In the genomic region with DNA sequence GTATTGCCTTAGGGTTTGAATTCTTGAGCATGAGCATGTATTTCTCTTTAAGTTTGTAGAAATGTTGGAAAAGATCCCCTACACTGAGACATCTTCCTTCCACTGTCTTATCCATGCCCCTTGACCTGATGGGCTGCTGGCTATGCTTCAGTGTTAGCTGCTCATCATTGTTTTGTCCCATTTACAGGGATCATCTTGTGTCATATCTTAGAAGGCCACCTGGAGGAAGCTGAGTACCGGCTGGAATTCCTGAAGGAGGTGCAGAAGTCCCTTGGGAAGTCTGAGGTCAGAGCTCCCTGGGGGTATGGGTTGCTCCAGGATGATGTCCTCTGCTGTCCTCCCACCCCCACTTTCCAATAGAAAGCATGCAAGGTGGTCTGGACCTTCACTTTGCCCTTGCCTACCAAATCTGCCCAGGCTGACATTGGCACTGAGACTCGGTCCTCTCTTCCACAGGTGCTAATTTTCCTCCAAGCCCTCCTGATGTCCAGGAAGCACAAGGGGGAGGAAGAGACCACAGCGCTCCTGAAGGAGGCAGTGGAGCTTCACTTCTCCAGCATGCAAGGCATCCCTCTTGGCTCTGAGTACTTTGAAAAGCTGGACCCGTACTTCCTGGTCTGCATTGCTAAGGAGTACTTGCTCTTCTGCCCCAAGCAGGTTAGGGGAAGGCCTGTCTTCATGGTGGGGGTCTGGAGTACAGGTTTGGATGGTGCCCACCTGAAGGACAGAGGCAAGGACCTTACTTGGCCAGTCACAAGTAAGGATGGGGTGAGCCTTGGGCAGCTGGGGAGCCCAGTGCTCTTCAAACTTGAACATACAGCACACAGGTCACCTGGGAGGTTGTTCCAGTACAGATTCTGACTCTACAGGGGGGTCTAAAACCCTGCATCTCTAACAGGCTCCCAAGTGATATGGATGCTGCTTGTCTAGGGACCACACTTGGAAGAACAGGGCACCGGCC, we compare ENCODE assay signal across 10 cellular contexts. TPM values are rescaled to one million over a fixed set of nuclear protein-coding genes. Genes with fewer than 3 reads are reported as not detected.
DNase-seq lines count a peak whose midpoint lies in the region; ATAC-seq, FAIRE-seq and TF ChIP-seq lines count a peak whose summit lies in the region.
"Had no signal": no experiment of that assay in that cellular context is flagged by ENCODE, and none has a peak within 500 bp of the region (broad histone marks: within the 10 kb centered on the region; RNA-seq: fewer than 3 reads in every experiment).

No MANE protein-coding gene starts in this region.

- peaks cover 25% of the 10 kb centered on the region for H3K4me1 Mint-ChIP-seq in CD14-positive monocyte

- ATAC-seq in pancreas = peak; percentile 75 to 83 (median 82)
- no peak for ATAC-seq in HG03039 (IDR thresholded peaks at IDR 0.05; ENCODE audit: unreplicated experiment)

- 0 out of 22 replicates have a peak, but pooled peaks cover 0 to 11% (median 0%) of the 10 kb centered on the region in 11 experiments for H3K36me3 ChIP-seq in BLaER1 treated with 17β-estradiol and CSF1 and Interleukin-3, amounts not matched to agents 10 nM and 100 nM
- no peaks in the 10 kb centered on the region for H3K36me3 ChIP-seq in OCI-LY3 (replicated peaks; ENCODE audit: low read depth, low read length)
- no peaks in the 10 kb centered on the region for H3K36me3 ChIP-seq in pancreas

- H3K4me2 ChIP-seq in BLaER1 treated with 17β-estradiol and CSF1 and Interleukin-3, amounts not matched to agents 10 nM and 100 nM = peak overlapping the region in 9 of 11 experiments; percentile 80 to 98 (median 94); a peak in 16 of 22 replicates
- no peak overlapping the region for H3K4me2 ChIP-seq in OCI-LY3 (ENCODE audit: low read length)

- DNase-seq in fibroblast of mammary gland (ENCODE audit: low read depth) (peak; percentile 41), pancreas (peak in 4 of 6 donors; percentile 36 to 62 (median 52)), medulla oblongata (ENCODE audit: extremely low spot score) (no peak), CD14-positive monocyte (ENCODE audit: low spot score) (no peak), GOT3 (lab: John Stamatoyannopoulos, UW) (no peak)
- DNase-seq: activated T-cell treated with anti-CD3 and anti-CD28 coated beads for 4 hours, head of caudate nucleus had no signal

- peaks cover under 1 to 3% of the 10 kb centered on the region in 2 donors for H3K36me3 Mint-ChIP-seq in CD14-positive monocyte

- FAIRE-seq in pancreas (lab: Jason Lieb, UNC) = no peak

- intact Hi-C loops in pancreas (cut with DNase I) (loop anchor here (5.0 to 10.0 kb wide), 2 partner anchors 160 to 162 kb away; a partner anchor contains a TSS), CD14-positive monocyte (cut with micrococcal nuclease) (no loop called here)

- H3K4me1 ChIP-seq in BLaER1 treated with 17β-estradiol and CSF1 and Interleukin-3, amounts not matched to agents 10 nM and 100 nM = peaks cover 38 to 78% (median 67%) of the 10 kb centered on the region in 10 experiments
- H3K4me1 ChIP-seq in OCI-LY3 (ENCODE audit: low read length) (peaks cover 31% of the 10 kb centered on the region), pancreas (peaks cover 4 to 13% (median 5%) of the 10 kb centered on the region in 3 donors)

- no peak overlapping the region for H3K27ac Mint-ChIP-seq in CD14-positive monocyte

- H3K79me2 ChIP-seq in OCI-LY3 (ENCODE audit: low read length) = no peaks in the 10 kb centered on the region

- H3K4me3 ChIP-seq in BLaER1 treated with 17β-estradiol and CSF1 and Interleukin-3, amounts not matched to agents 10 nM and 100 nM = no peak overlapping the region
- H3K4me3 ChIP-seq in OCI-LY3 (ENCODE audit: low read length) (no peak overlapping the region), fibroblast of mammary gland (ENCODE audit: control insufficient read depth, low read depth, low read length) (no peak overlapping the region), pancreas (no peak overlapping the region)

- H3K9me3 Mint-ChIP-seq in CD14-positive monocyte = no peaks in the 10 kb centered on the region

- H3K9ac ChIP-seq in BLaER1 treated with 17β-estradiol and CSF1 and Interleukin-3, amounts not matched to agents 10 nM and 100 nM = no peak overlapping the region
- H3K9ac ChIP-seq in OCI-LY3 (ENCODE audit: low read length) = no peak overlapping the region

- TF ChIP-seq CTCF in OCI-LY3 (IDR thresholded peaks at IDR 0.05; ENCODE audit: low read depth, low read length) (0 out of 2 replicates have a peak, but pooled peaks have one; percentile 13), fibroblast of mammary gland (conservative IDR thresholded peaks at IDR 0.05; ENCODE audit: control insufficient read depth, insufficient read depth, low read depth, low read length) (peak; percentile 44), pancreas (IDR thresholded peaks at IDR 0.05) (peak in 2 of 4 donors; percentile 12 to 33), CD14-positive monocyte (IDR thresholded peaks at IDR 0.05) (no peak)

- 0 out of 22 replicates have a peak overlapping the region, but pooled peaks of 1 of the 11 experiments have one; percentile 1 for H3K27ac ChIP-seq in BLaER1 treated with 17β-estradiol and CSF1 and Interleukin-3, amounts not matched to agents 10 nM and 100 nM
- H3K27ac ChIP-seq in OCI-LY3 (ENCODE audit: low read length) (no peak overlapping the region), pancreas (peak overlapping the region; percentile 20 to 78 (median 46))

- H3K9me3 ChIP-seq in BLaER1 treated with 17β-estradiol and CSF1 and Interleukin-3, amounts not matched to agents 10 nM and 100 nM (replicated peaks in 1 of 11) = no peaks in the 10 kb centered on the region
- H3K9me3 ChIP-seq in OCI-LY3 (ENCODE audit: insufficient read depth, low read length) = no peaks in the 10 kb centered on the region
- H3K9me3 ChIP-seq in pancreas = no peaks in the 10 kb centered on the region

- H3K27me3 Mint-ChIP-seq in CD14-positive monocyte (ENCODE audit: low read depth in 3 of 3) = peaks cover 4 to 10% (median 6%) of the 10 kb centered on the region in 3 donors

- 56 to 64% methylated on average over 5 of the region's 5 CpGs for WGBS in pancreas, 2 donors

- no peak overlapping the region for H2AFZ ChIP-seq in OCI-LY3 (ENCODE audit: low read depth, low read length)

- H3K27me3 ChIP-seq in BLaER1 treated with 17β-estradiol and CSF1 and Interleukin-3, amounts not matched to agents 10 nM and 100 nM = no peaks in the 10 kb centered on the region
- 0 out of 2 replicates have a peak, but pooled peaks cover 4% of the 10 kb centered on the region for H3K27me3 ChIP-seq in OCI-LY3 (ENCODE audit: low read depth, low read length)
- no peaks in the 10 kb centered on the region for H3K27me3 ChIP-seq in pancreas

- no peaks in the 10 kb centered on the region for H4K20me1 ChIP-seq in BLaER1 treated with 17β-estradiol and CSF1 and Interleukin-3, amounts not matched to agents 10 nM and 100 nM
- H4K20me1 ChIP-seq in OCI-LY3 (ENCODE audit: insufficient read depth, low read length) = no peaks in the 10 kb centered on the region

- no peak overlapping the region for H3K4me3 Mint-ChIP-seq in CD14-positive monocyte

RNA-seq across cellular contexts. Expression of a gene that starts 17.7 kb away (rescaled TPM):
- total RNA-seq in pancreas = 1 to 10 TPM; 3.1 to 9.6 (median 5.5) TPM
- polyA plus RNA-seq in pancreas (10 to 100 TPM; 21.7 to 31.3 TPM), CD14-positive monocyte (1 to 10 TPM in 1 of 2 donors, under 1 TPM in 1; 0.67 to 2.2 TPM)

RNA-seq across cellular contexts. Expression of a gene that starts 17.7 kb away (rescaled TPM):
- total RNA-seq in pancreas = 10 to 100 TPM; 25.9 to 48.6 (median 31.6) TPM
- 10 to 100 TPM; 56.2 to 79.6 TPM for polyA plus RNA-seq in pancreas
- 10 to 100 TPM; 23.2 to 31.2 TPM for polyA plus RNA-seq in CD14-positive monocyte

RNA-seq across cellular contexts. Expression of a gene that starts 28.2 kb away (rescaled TPM):
- total RNA-seq in pancreas = 10 to 100 TPM in 5 of 6 donors, 1 to 10 TPM in 1; 9.0 to 29.2 (median 13.4) TPM
- polyA plus RNA-seq in pancreas = 10 to 100 TPM; 20.3 to 31.4 TPM
- 100 to 1,000 TPM; 104 to 113 TPM for polyA plus RNA-seq in CD14-positive monocyte

Comparison
In these comparisons a context has a peak if more than half of its experiments do, and no peak if none do; other contexts are left out.
1. DNase-seq: peak in fibroblast of mammary gland (single experiment) and pancreas (4 of 6); none in medulla oblongata (single experiment), CD14-positive monocyte (single experiment) and GOT3 (single experiment).
2. RNA of a gene that starts 17.7 kb away (polyA plus RNA-seq): 21.7 to 31.3 TPM in pancreas; 0.67 to 2.2 TPM in CD14-positive monocyte; every median in the first group is over 4 times any median in the second.
3. intact Hi-C loops: an anchor here in pancreas (5.0 to 10.0 kb wide); none called in CD14-positive monocyte.